Comparison of ENCODE assay signal across 1 cellular context in the genomic region with DNA sequence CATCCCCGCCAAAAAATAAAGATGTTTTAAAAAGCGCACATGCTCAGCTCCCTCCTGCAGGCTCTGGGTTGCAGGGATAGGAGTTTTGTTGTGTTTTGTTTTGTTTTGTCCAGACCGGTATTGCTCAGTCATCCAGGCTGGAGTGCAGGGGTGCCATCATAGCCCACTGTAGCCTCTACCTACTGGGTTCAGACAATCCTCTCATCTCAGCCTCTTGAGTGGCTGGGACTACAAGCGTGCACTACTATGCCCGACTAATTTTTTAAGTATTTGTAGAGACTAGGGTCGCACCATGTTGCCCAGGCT.
TF ChIP-seq lines count a peak whose summit lies in the region.

No MANE protein-coding gene starts in this region.

TF ChIP-seq in GM12878, 131 proteins besides CTCF, POLR2A, EP300 and RAD21 (continued from another document):
- TF ChIP-seq MTA3 (IDR thresholded peaks at IDR 0.05; ENCODE audit: borderline replicate concordance, low read length) (no peak), ZSCAN29 (IDR thresholded peaks at IDR 0.05) (no peak), NRF1 (conservative IDR thresholded peaks at IDR 0.05; ENCODE audit: low read depth, low read length) (no peak), MEF2B (IDR thresholded peaks at IDR 0.05; ENCODE audit: partially characterized antibody, poor library complexity, severe bottlenecking) (no peak), NR2F1 (conservative IDR thresholded peaks at IDR 0.05) (no peak), NR2C2 (IDR thresholded peaks at IDR 0.05; ENCODE audit: borderline replicate concordance, control insufficient read depth, insufficient read length, low read depth) (no peak)
- TF ChIP-seq, protein P1, sequence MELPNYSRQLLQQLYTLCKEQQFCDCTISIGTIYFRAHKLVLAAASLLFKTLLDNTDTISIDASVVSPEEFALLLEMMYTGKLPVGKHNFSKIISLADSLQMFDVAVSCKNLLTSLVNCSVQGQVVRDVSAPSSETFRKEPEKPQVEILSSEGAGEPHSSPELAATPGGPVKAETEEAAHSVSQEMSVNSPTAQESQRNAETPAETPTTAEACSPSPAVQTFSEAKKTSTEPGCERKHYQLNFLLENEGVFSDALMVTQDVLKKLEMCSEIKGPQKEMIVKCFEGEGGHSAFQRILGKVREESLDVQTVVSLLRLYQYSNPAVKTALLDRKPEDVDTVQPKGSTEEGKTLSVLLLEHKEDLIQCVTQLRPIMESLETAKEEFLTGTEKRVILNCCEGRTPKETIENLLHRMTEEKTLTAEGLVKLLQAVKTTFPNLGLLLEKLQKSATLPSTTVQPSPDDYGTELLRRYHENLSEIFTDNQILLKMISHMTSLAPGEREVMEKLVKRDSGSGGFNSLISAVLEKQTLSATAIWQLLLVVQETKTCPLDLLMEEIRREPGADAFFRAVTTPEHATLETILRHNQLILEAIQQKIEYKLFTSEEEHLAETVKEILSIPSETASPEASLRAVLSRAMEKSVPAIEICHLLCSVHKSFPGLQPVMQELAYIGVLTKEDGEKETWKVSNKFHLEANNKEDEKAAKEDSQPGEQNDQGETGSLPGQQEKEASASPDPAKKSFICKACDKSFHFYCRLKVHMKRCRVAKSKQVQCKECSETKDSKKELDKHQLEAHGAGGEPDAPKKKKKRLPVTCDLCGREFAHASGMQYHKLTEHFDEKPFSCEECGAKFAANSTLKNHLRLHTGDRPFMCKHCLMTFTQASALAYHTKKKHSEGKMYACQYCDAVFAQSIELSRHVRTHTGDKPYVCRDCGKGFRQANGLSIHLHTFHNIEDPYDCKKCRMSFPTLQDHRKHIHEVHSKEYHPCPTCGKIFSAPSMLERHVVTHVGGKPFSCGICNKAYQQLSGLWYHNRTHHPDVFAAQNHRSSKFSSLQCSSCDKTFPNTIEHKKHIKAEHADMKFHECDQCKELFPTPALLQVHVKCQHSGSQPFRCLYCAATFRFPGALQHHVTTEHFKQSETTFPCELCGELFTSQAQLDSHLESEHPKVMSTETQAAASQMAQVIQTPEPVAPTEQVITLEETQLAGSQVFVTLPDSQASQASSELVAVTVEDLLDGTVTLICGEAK (IDR thresholded peaks at IDR 0.05; ENCODE audit: borderline replicate concordance) = no peak
